Comparison of ENCODE assay signal across 8 cellular contexts in genomic region chr9:113401027-113401792, GRCh38.
DNase-seq lines count a peak whose midpoint lies in the region; ATAC-seq and TF ChIP-seq lines count a peak whose summit lies in the region.

TSS of gene ALAD (minus strand) at chr9:113401284. CDS start at chr9:113393559, 7,725 bp downstream.

- no peaks in the 10 kb centered on the region for H3K9me3 ChIP-seq in mucosa of rectum (ENCODE audit: control insufficient read depth in 2 of 2, low read length in 2 of 2)

- peak within 1 kb of the TSS; percentile 85 to 97 for H3K4me3 ChIP-seq in mucosa of rectum (ENCODE audit: low read length in 2 of 2)

- no peak; the same call in 1 of the 2 replicates for TF ChIP-seq EP300 in Ishikawa (IDR thresholded peaks at IDR 0.05; ENCODE audit: borderline replicate concordance)

- no peaks in the 10 kb centered on the region for H3K27me3 ChIP-seq in mucosa of rectum (ENCODE audit: control insufficient read depth in 2 of 2, insufficient read depth in 2 of 2, low read length in 2 of 2)

- TF ChIP-seq RAD21 in Ishikawa (IDR thresholded peaks at IDR 0.05; ENCODE audit: low read depth), result peak; percentile 61

- H3K4me1 ChIP-seq in mucosa of rectum (ENCODE audit: control insufficient read depth in 2 of 2, insufficient read depth in 2 of 2, low read length in 2 of 2), result peaks cover 30% of the 10 kb centered on the region in 2 donors

- peak within 1 kb of the TSS; percentile 12 for H3K27ac ChIP-seq in epithelial cell of prostate
- H3K27ac ChIP-seq in mucosa of rectum (ENCODE audit: low read depth in 2 of 2, low read length in 2 of 2), result peak within 1 kb of the TSS; percentile 75 to 77

- no peaks in the 10 kb centered on the region for H3K36me3 ChIP-seq in mucosa of rectum (ENCODE audit: control insufficient read depth in 2 of 2, insufficient read depth in 2 of 2, low read length in 2 of 2)

- ATAC-seq in GM21576 (IDR thresholded peaks at IDR 0.05; ENCODE audit: unreplicated experiment), result peak; percentile 97

- peak; percentile 98 for DNase-seq in DMS53 (lab: John Stamatoyannopoulos, UW)
- peak; percentile 93 for DNase-seq in OCI-M2 (lab: John Stamatoyannopoulos, UW; ENCODE audit: unreplicated experiment)
- peak; percentile 99 for DNase-seq in activated T-cell treated with anti-CD3 and anti-CD28 coated beads for 4 hours
- peak; percentile 79 for DNase-seq in epithelial cell of prostate (ENCODE audit: low read depth, low spot score)
- peak; percentile 100 for DNase-seq in stimulated activated CD8-positive, alpha-beta memory T cell treated with anti-CD3 and anti-CD28 coated beads, Interleukin-4, amount 100 ng/mL, for 48 hours

- peak within 1 kb of the TSS; percentile 81 to 85 for H3K9ac ChIP-seq in mucosa of rectum (ENCODE audit: low read depth in 1 of 2, low read length in 2 of 2)

TF ChIP-seq in Ishikawa, 13 proteins besides CTCF, POLR2A, EP300 and RAD21:
- TF ChIP-seq, protein P1, sequence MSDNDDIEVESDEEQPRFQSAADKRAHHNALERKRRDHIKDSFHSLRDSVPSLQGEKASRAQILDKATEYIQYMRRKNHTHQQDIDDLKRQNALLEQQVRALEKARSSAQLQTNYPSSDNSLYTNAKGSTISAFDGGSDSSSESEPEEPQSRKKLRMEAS (IDR thresholded peaks at IDR 0.05), result peak; percentile 64; the same call in 1 of the 2 replicates
- TF ChIP-seq, protein P2, sequence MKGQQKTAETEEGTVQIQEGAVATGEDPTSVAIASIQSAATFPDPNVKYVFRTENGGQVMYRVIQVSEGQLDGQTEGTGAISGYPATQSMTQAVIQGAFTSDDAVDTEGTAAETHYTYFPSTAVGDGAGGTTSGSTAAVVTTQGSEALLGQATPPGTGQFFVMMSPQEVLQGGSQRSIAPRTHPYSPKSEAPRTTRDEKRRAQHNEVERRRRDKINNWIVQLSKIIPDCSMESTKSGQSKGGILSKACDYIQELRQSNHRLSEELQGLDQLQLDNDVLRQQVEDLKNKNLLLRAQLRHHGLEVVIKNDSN (IDR thresholded peaks at IDR 0.05), result no peak; the same call in none of the 2 replicates
- TF ChIP-seq REST (IDR thresholded peaks at IDR 0.05; ENCODE audit: low read depth) (no peak), ZBTB7A (IDR thresholded peaks at IDR 0.05; ENCODE audit: low read depth) (no peak), TCF12 (IDR thresholded peaks at IDR 0.05; ENCODE audit: low read depth) (peak; percentile 26; the same call in 1 of the 2 replicates), EGR1 (IDR thresholded peaks at IDR 0.05) (peak; percentile 30), TAF1 (IDR thresholded peaks at IDR 0.05; ENCODE audit: low read depth) (peak; percentile 71), NFIC (IDR thresholded peaks at IDR 0.05) (no peak), FOXM1 (IDR thresholded peaks at IDR 0.05; ENCODE audit: borderline replicate concordance, low read depth) (no peak), TEAD4 (IDR thresholded peaks at IDR 0.05) (no peak), YY1 (IDR thresholded peaks at IDR 0.05; ENCODE audit: low read depth) (no peak), CREB1 (IDR thresholded peaks at IDR 0.05; ENCODE audit: low read depth) (peak; percentile 29; the same call in 1 of the 2 replicates), CEBPB (IDR thresholded peaks at IDR 0.05) (no peak)

Comparison
In these comparisons a context has a peak if more than half of its experiments do, and no peak if none do; other contexts are left out.
1. Peak in every context shown above with its lines: DNase-seq, ATAC-seq, H3K4me3 ChIP-seq and H3K27ac ChIP-seq.